ENCODE assay signal across 13 cellular contexts in genomic region chr14:55794655-55795583, GRCh38.
DNase-seq lines count a peak whose midpoint lies in the region; ATAC-seq, FAIRE-seq and TF ChIP-seq lines count a peak whose summit lies in the region.
"Had no signal": no experiment of that assay in that cellular context is flagged by ENCODE, and none has a peak within 500 bp of the region (broad histone marks: within the 10 kb centered on the region; RNA-seq: fewer than 3 reads in every experiment).

No MANE protein-coding gene starts in this region.

- no peak overlapping the region for H3K9ac ChIP-seq in colonic mucosa (ENCODE audit: low read depth in 2 of 2, low read length in 2 of 2)

- intact Hi-C loops in activated CD4-positive, alpha-beta T cell treated with anti-CD3 and anti-CD28 coated beads for 36 hours (cut with DNase I, micrococcal nuclease), result no loop called here
- intact Hi-C loops in colonic mucosa (cut with DNase I), result no loop called here

- H3K27me3 Mint-ChIP-seq in activated CD4-positive, alpha-beta T cell treated with anti-CD3 and anti-CD28 coated beads for 36 hours, result no peaks in the 10 kb centered on the region

- H3K4me1 ChIP-seq in colonic mucosa (no peaks in the 10 kb centered on the region), small intestine (ENCODE audit: control insufficient read depth in 2 of 2, insufficient read depth in 1 of 2, low read depth in 1 of 2, low read length in 1 of 2) (peaks cover 0 to 2% of the 10 kb centered on the region in 2 donors)

- peak; percentile 18 for DNase-seq in activated CD4-positive, alpha-beta T cell treated with anti-CD3 and anti-CD28 coated beads for 36 hours
- DNase-seq in activated CD4-positive, alpha-beta T cell treated with anti-CD3 and anti-CD28 coated beads for 1 hour, result no peak
- peak; percentile 78 for DNase-seq in NCI-H748 (lab: John Stamatoyannopoulos, UW; ENCODE audit: unreplicated experiment)
- peak; percentile 51 for DNase-seq in colonic mucosa
- DNase-seq in renal cortical epithelial cell (ENCODE audit: low read depth), result peak; percentile 87
- DNase-seq in small intestine, result no peak
- DNase-seq in DMS 273 treated with DMSO at 0.1 percent for 48 hours (lab: John Stamatoyannopoulos, UW), result no peak
- DNase-seq: NCI-H2171 treated with DMSO at 0.1 percent for 48 hours, Right ventricle myocardium superior had no signal

- no peaks in the 10 kb centered on the region for H3K9me3 Mint-ChIP-seq in activated CD4-positive, alpha-beta T cell treated with anti-CD3 and anti-CD28 coated beads for 36 hours (ENCODE audit: low read depth)
- H3K9me3 Mint-ChIP-seq: activated T-helper 2 cell treated with anti-CD3 and anti-CD28 coated beads, Interferon-gamma antibody, Interleukin-2, Interleukin-4, amounts not matched to agents 10 μg/mL and 5 μg/mL and 100 μg/mL, durations not matched to agents 14 hours and 24 hours and 36 hours; central memory CD8-positive, alpha-beta T cell had no signal

- H3K27me3 ChIP-seq in colonic mucosa (no peaks in the 10 kb centered on the region), small intestine (ENCODE audit: control insufficient read depth in 2 of 2, insufficient read depth in 2 of 2, low read length in 2 of 2) (no peaks in the 10 kb centered on the region)

- H3K9me3 ChIP-seq in colonic mucosa, result no peaks in the 10 kb centered on the region
- no peaks in the 10 kb centered on the region for H3K9me3 ChIP-seq in small intestine (ENCODE audit: control insufficient read depth, low read depth)

- peak; percentile 70 for ATAC-seq in activated CD4-positive, alpha-beta T cell treated with anti-CD3 and anti-CD28 coated beads for 36 hours
- no peak for ATAC-seq in HG02798 (IDR thresholded peaks at IDR 0.05; ENCODE audit: poor library complexity, unreplicated experiment)
- ATAC-seq: left lobe of liver had no signal

- no peak overlapping the region for H3K27ac Mint-ChIP-seq in activated CD4-positive, alpha-beta T cell treated with anti-CD3 and anti-CD28 coated beads for 36 hours
- H3K27ac Mint-ChIP-seq: activated T-helper 2 cell treated with anti-CD3 and anti-CD28 coated beads, Interferon-gamma antibody, Interleukin-2, Interleukin-4, amounts not matched to agents 10 μg/mL and 5 μg/mL and 100 μg/mL, durations not matched to agents 14 hours and 24 hours and 36 hours had no signal

- CTCF ChIA-PET in activated CD4-positive, alpha-beta T cell treated with anti-CD3 and anti-CD28 coated beads for 36 hours (lab: Charles Lee), result interaction anchor here (0.7 kb wide), 1 partner anchor 83 kb away, joined by 3 read pairs; no protein-coding TSS in a partner anchor

- no peak for TF ChIP-seq CTCF in colonic mucosa (IDR thresholded peaks at IDR 0.05)

- no peaks in the 10 kb centered on the region for H3K36me3 ChIP-seq in colonic mucosa
- no peaks in the 10 kb centered on the region for H3K36me3 ChIP-seq in small intestine (ENCODE audit: control insufficient read depth in 2 of 2, insufficient read depth in 2 of 2, low read length in 2 of 2)

- POLR2A ChIA-PET in activated CD4-positive, alpha-beta T cell treated with anti-CD3 and anti-CD28 coated beads for 36 hours (lab: Charles Lee), result no interaction called here

- no peaks in the 10 kb centered on the region for H3K36me3 Mint-ChIP-seq in activated CD4-positive, alpha-beta T cell treated with anti-CD3 and anti-CD28 coated beads for 36 hours (ENCODE audit: low read depth)

- no peak overlapping the region for H3K4me3 Mint-ChIP-seq in activated CD4-positive, alpha-beta T cell treated with anti-CD3 and anti-CD28 coated beads for 36 hours
- H3K4me3 Mint-ChIP-seq: central memory CD8-positive, alpha-beta T cell had no signal

- H3K27ac ChIP-seq in colonic mucosa (no peak overlapping the region), small intestine (ENCODE audit: low read depth in 1 of 2, low read length in 1 of 2) (no peak overlapping the region)

- no peak for FAIRE-seq in small intestine (lab: Jason Lieb, UNC)

- H3K4me1 Mint-ChIP-seq in activated CD4-positive, alpha-beta T cell treated with anti-CD3 and anti-CD28 coated beads for 36 hours, result no peaks in the 10 kb centered on the region
- H3K4me1 Mint-ChIP-seq: central memory CD8-positive, alpha-beta T cell had no signal

- H3K4me3 ChIP-seq in colonic mucosa, result no peak overlapping the region
- no peak overlapping the region for H3K4me3 ChIP-seq in small intestine (ENCODE audit: low read depth in 1 of 2, low read length in 2 of 2)

- 68 to 78% (median 73%) methylated on average over 6 of the region's 6 CpGs for WGBS in small intestine, 3 donors

Comparison
In these comparisons a context has a peak if more than half of its experiments do, and no peak if none do; other contexts are left out.
1. DNase-seq: peak in activated CD4-positive, alpha-beta T cell treated with anti-CD3 and anti-CD28 coated beads for 36 hours (single experiment), NCI-H748 (single experiment), colonic mucosa (single experiment) and renal cortical epithelial cell (single experiment); none in activated CD4-positive, alpha-beta T cell treated with anti-CD3 and anti-CD28 coated beads for 1 hour (single experiment), small intestine (single experiment) and DMS 273 treated with DMSO at 0.1 percent for 48 hours (single experiment).